Comparison of ENCODE assay signal across 8 cellular contexts in the genomic region with DNA sequence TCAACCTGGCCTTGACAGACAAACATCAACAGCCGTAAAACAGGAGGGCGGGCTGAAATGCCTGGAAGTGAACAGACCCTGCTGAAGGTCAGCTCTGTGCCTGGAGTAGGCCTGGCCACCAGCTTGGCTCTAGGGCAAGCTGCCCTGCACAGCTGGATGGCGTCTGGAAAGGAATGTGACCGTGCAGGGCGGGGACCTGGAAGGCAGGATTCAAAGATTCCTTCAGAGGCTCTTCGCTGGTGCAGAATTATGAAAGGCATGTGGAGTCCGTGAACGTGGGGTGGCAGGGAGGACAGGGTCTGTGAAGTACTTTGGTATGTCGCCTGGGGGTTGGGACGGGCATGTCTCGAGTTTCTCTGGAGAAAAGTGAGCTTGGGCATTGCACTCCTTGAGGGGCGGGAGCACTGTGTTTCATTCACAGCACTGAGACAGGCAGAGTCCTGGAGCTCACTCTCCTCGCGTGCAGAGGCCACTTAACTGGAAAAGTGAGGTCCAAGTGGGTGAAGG. TPM values are rescaled to one million over a fixed set of nuclear protein-coding genes. Genes with fewer than 3 reads are reported as not detected.
A peak's percentile ranks its signal among the peaks of the same experiment; 100 is the strongest.
DNase-seq lines count a peak whose midpoint lies in the region; ATAC-seq, FAIRE-seq and TF ChIP-seq lines count a peak whose summit lies in the region.

No MANE protein-coding gene starts in this region.

- H3K36me3 ChIP-seq in SK-N-SH (replicated peaks in 1 of 2; ENCODE audit: control insufficient read depth in 1 of 2, insufficient read depth in 2 of 2, low read length in 1 of 2) (peaks cover 16 to 20% of the 10 kb centered on the region in 2 experiments), fibroblast of lung (ENCODE audit: control insufficient read depth, insufficient read depth, low read length) (peaks cover 20% of the 10 kb centered on the region)

- CTCF ChIA-PET in SK-N-SH (lab: Yijun Ruan, JAX) = interaction anchor here (1.2 to 26.7 kb wide), 8 partner anchors 10 to 137 kb away, joined by 3 to 530 read pairs (median 10); partner anchors contain the start of genes ARL2 and CDC42BPG

- no peak overlapping the region for H2AFZ ChIP-seq in SK-N-SH (ENCODE audit: low read depth)
- no peak overlapping the region for H2AFZ ChIP-seq in fibroblast of lung (ENCODE audit: low read length)

- H3F3A ChIP-seq in SK-N-SH (replicated peaks; ENCODE audit: insufficient read depth) = no peaks in the 10 kb centered on the region

- no peaks in the 10 kb centered on the region for H3K9me3 Mint-ChIP-seq in progenitor cell of endocrine pancreas (ENCODE audit: low read depth)

- peak overlapping the region; percentile 86 for H3K27ac Mint-ChIP-seq in progenitor cell of endocrine pancreas

- H3K27ac ChIP-seq in SK-N-SH (ENCODE audit: low read depth in 2 of 2, low read length in 1 of 2) = peak overlapping the region; percentile 38 to 77; a peak in 3 of 4 replicates
- peak overlapping the region; percentile 73 for H3K27ac ChIP-seq in fibroblast of lung (ENCODE audit: insufficient read depth, low read length)

- H3K9me3 ChIP-seq in SK-N-SH (no peaks in the 10 kb centered on the region), fibroblast of lung (ENCODE audit: control insufficient read depth, insufficient read depth, low read depth, low read length) (no peaks in the 10 kb centered on the region)

- DNase-seq in GM12892 (ENCODE audit: insufficient read length) = no peak
- DNase-seq in SK-N-SH = no peak
- peak in 1 of 2 donors; percentile 63 for DNase-seq in fibroblast of lung (ENCODE audit: low read depth in 2 of 2)
- no peak for DNase-seq in progenitor cell of endocrine pancreas (ENCODE audit: low spot score, unreplicated experiment)
- no peak for DNase-seq in NCI-H146 treated with DMSO at 0.1 percent for 48 hours (lab: John Stamatoyannopoulos, UW; ENCODE audit: unreplicated experiment)
- no peak for DNase-seq in NCI-H510A treated with DMSO at 0.1 percent for 48 hours (lab: John Stamatoyannopoulos, UW)

- H3K4me1 ChIP-seq in SK-N-SH (ENCODE audit: control insufficient read depth in 1 of 2, insufficient read depth in 2 of 2, low read depth in 1 of 2, low read length in 1 of 2) = peaks cover 6 to 32% of the 10 kb centered on the region in 2 experiments; a peak in 2 of 4 replicates
- peaks cover 9% of the 10 kb centered on the region for H3K4me1 ChIP-seq in fibroblast of lung (ENCODE audit: control insufficient read depth, extremely low read depth, insufficient read depth, low read length)

- WGBS in SK-N-SH (ENCODE audit: low lambda C conversion rate) = 42% methylated on average over 14 of the region's 14 CpGs

- peaks cover 8% of the 10 kb centered on the region for H3K36me3 Mint-ChIP-seq in progenitor cell of endocrine pancreas (ENCODE audit: insufficient read depth)

- H3K27me3 Mint-ChIP-seq in progenitor cell of endocrine pancreas = no peaks in the 10 kb centered on the region

- peak; percentile 46 for FAIRE-seq in GM12892 (lab: Jason Lieb, UNC)

- no peak for ATAC-seq in GM21367 (IDR thresholded peaks at IDR 0.05; ENCODE audit: unreplicated experiment)
- ATAC-seq in HG03108 (IDR thresholded peaks at IDR 0.05; ENCODE audit: unreplicated experiment) = no peak

- H3K4me1 Mint-ChIP-seq in progenitor cell of endocrine pancreas (ENCODE audit: low read depth) = peaks cover 39% of the 10 kb centered on the region

- H3K4me2 ChIP-seq in SK-N-SH (peak overlapping the region; percentile 92), fibroblast of lung (ENCODE audit: extremely low read depth, insufficient read depth, low read length) (peak overlapping the region; percentile 88)

- TF ChIP-seq EP300 in SK-N-SH (IDR thresholded peaks at IDR 0.05; ENCODE audit: borderline replicate concordance in 1 of 2, low read depth in 1 of 2, low read length in 1 of 2) = no peak

- no peaks in the 10 kb centered on the region for H3K9me2 ChIP-seq in SK-N-SH

- peak overlapping the region; percentile 95 for H3K4me3 Mint-ChIP-seq in progenitor cell of endocrine pancreas (ENCODE audit: low read depth)

- POLR2A ChIA-PET in SK-N-SH (lab: Yijun Ruan, JAX) = no interaction called here

- H3K9ac ChIP-seq in SK-N-SH = peak overlapping the region; percentile 82
- H3K9ac ChIP-seq in fibroblast of lung (ENCODE audit: insufficient read depth, low read length) = peak overlapping the region; percentile 90

- TF ChIP-seq RAD21 in SK-N-SH (IDR thresholded peaks at IDR 0.05; ENCODE audit: low read length) = no peak

- H4K20me1 ChIP-seq in SK-N-SH (ENCODE audit: insufficient read depth) (peaks cover 38% of the 10 kb centered on the region), fibroblast of lung (ENCODE audit: control insufficient read depth, extremely low read depth, insufficient read depth, low read length) (no peaks in the 10 kb centered on the region)

- TF ChIP-seq CTCF in SK-N-SH (IDR thresholded peaks at IDR 0.05) (no peak), fibroblast of lung (conservative IDR thresholded peaks at IDR 0.05 in 1 of 2, IDR thresholded peaks at IDR 0.05 in 1 of 2; ENCODE audit: low read depth in 1 of 2, low read length in 2 of 2) (no peak), progenitor cell of endocrine pancreas (IDR thresholded peaks at IDR 0.05; ENCODE audit: unreplicated experiment) (no peak)

- H3K27me3 ChIP-seq in SK-N-SH (ENCODE audit: insufficient read depth) = no peaks in the 10 kb centered on the region
- no peaks in the 10 kb centered on the region for H3K27me3 ChIP-seq in fibroblast of lung (ENCODE audit: control insufficient read depth, insufficient read depth, low read length)

- peaks cover 64% of the 10 kb centered on the region for H3K79me2 ChIP-seq in SK-N-SH (ENCODE audit: insufficient read depth)
- peaks cover 58% of the 10 kb centered on the region for H3K79me2 ChIP-seq in fibroblast of lung (ENCODE audit: control insufficient read depth, insufficient read depth, low read length)

- peak overlapping the region; percentile 95 to 96 for H3K4me3 ChIP-seq in SK-N-SH (ENCODE audit: low read depth in 2 of 2, low read length in 1 of 2)
- peak overlapping the region; percentile 75 to 99 (median 84) for H3K4me3 ChIP-seq in fibroblast of lung (replicated peaks in 1 of 4; ENCODE audit: control extremely low read depth in 1 of 4, insufficient read depth in 1 of 4, low read depth in 3 of 4, low read length in 4 of 4)

- no peak; the same call in 1 of the 2 replicates for TF ChIP-seq POLR2A in GM12892 (IDR thresholded peaks at IDR 0.05; ENCODE audit: low read depth, low read length)

TF ChIP-seq in SK-N-SH, 30 proteins besides CTCF, POLR2A, EP300 and RAD21 (continues in another document):
- no peak for TF ChIP-seq PBX3 (IDR thresholded peaks at IDR 0.05)

RNA-seq across cellular contexts. Expression of gene EHD1, which starts 1.5 kb away (rescaled TPM):
- polyA plus RNA-seq in GM12892 (2012; ENCODE audit: missing spikeins) = 76.6 TPM
- polyA plus RNA-seq in SK-N-SH (2012; rRNA removed) (57.6 and 93.3 TPM in 2 replicates), fibroblast of lung (240 and 248 TPM in 2 replicates)
- 34.4 and 51.6 TPM in 2 replicates for polyA plus RNA-seq in SK-N-SH (2012; cell fraction: cytosol; rRNA removed)
- polyA plus RNA-seq in SK-N-SH (2012; cell fraction: nucleus; rRNA removed) = 104 and 118 TPM in 2 replicates
- total RNA-seq in fibroblast of lung (40.8 and 71.3 TPM in 2 replicates), progenitor cell of endocrine pancreas (55.0 and 57.2 TPM in 2 replicates)
- polyA plus RNA-seq in fibroblast of lung (2012) = 181 and 192 TPM in 2 replicates
- polyA minus RNA-seq in fibroblast of lung (ENCODE audit: low replicate concordance) = 634 and 716 TPM in 2 replicates

RNA-seq across cellular contexts. Expression of gene CDC42BPG, which starts 32.4 kb away (rescaled TPM):
- 0.15 TPM for polyA plus RNA-seq in GM12892 (2012; ENCODE audit: missing spikeins)
- polyA plus RNA-seq in SK-N-SH (2012; rRNA removed) (0.33 and 0.42 TPM in 2 replicates), fibroblast of lung (0.02 and 0.03 TPM in 2 replicates)
- polyA plus RNA-seq in SK-N-SH (2012; cell fraction: cytosol; rRNA removed) = 0.15 and 0.25 TPM in 2 replicates
- 1.00 and 1.3 TPM in 2 replicates for polyA plus RNA-seq in SK-N-SH (2012; cell fraction: nucleus; rRNA removed)
- total RNA-seq in fibroblast of lung (0.33 and 0.77 TPM in 2 replicates), progenitor cell of endocrine pancreas (20.1 and 21.1 TPM in 2 replicates)
- polyA plus RNA-seq in fibroblast of lung (2012) = 0.13 TPM in 2 replicates
- polyA minus RNA-seq in fibroblast of lung (ENCODE audit: low replicate concordance) = not detected in 2 replicates

RNA-seq across cellular contexts. Expression of gene ATG2A, which starts 40.1 kb away (rescaled TPM):
- 3.2 TPM for polyA plus RNA-seq in GM12892 (2012; ENCODE audit: missing spikeins)
- polyA plus RNA-seq in SK-N-SH (2012; rRNA removed) (6.2 and 7.1 TPM in 2 replicates), fibroblast of lung (3.1 and 5.1 TPM in 2 replicates)
- 1.7 and 3.1 TPM in 2 replicates for polyA plus RNA-seq in SK-N-SH (2012; cell fraction: cytosol; rRNA removed)
- 21.7 and 27.5 TPM in 2 replicates for polyA plus RNA-seq in SK-N-SH (2012; cell fraction: nucleus; rRNA removed)
- total RNA-seq in fibroblast of lung (7.4 and 9.9 TPM in 2 replicates), progenitor cell of endocrine pancreas (33.2 and 35.0 TPM in 2 replicates)
- polyA plus RNA-seq in fibroblast of lung (2012) = 9.5 and 15.8 TPM in 2 replicates
- polyA minus RNA-seq in fibroblast of lung (ENCODE audit: low replicate concordance) = 14.8 and 32.3 TPM in 2 replicates

RNA-seq across cellular contexts. Expression of gene PPP2R5B, which starts 47.6 kb away (rescaled TPM):
- 8.6 TPM for polyA plus RNA-seq in GM12892 (2012; ENCODE audit: missing spikeins)
- polyA plus RNA-seq in SK-N-SH (2012; rRNA removed) (15.1 and 16.7 TPM in 2 replicates), fibroblast of lung (10.9 and 12.4 TPM in 2 replicates)
- 8.2 and 11.7 TPM in 2 replicates for polyA plus RNA-seq in SK-N-SH (2012; cell fraction: cytosol; rRNA removed)
- 40.9 and 48.9 TPM in 2 replicates for polyA plus RNA-seq in SK-N-SH (2012; cell fraction: nucleus; rRNA removed)
- total RNA-seq in fibroblast of lung (6.2 and 12.1 TPM in 2 replicates), progenitor cell of endocrine pancreas (14.1 and 15.9 TPM in 2 replicates)
- polyA plus RNA-seq in fibroblast of lung (2012) = 13.2 and 14.5 TPM in 2 replicates
- 13.4 and 24.2 TPM in 2 replicates for polyA minus RNA-seq in fibroblast of lung (ENCODE audit: low replicate concordance)

RNA-seq across cellular contexts. Expression of gene GPHA2, which starts 58.8 kb away (rescaled TPM):
- not detected for polyA plus RNA-seq in GM12892 (2012; ENCODE audit: missing spikeins)
- polyA plus RNA-seq in SK-N-SH (2012; rRNA removed) = not detected in 2 replicates
- not detected in 2 replicates for polyA plus RNA-seq in SK-N-SH (2012; cell fraction: cytosol; rRNA removed)
- polyA plus RNA-seq in SK-N-SH (2012; cell fraction: nucleus; rRNA removed) = not detected in 2 replicates
- not detected in 2 replicates for total RNA-seq in fibroblast of lung
- not detected in 2 replicates for polyA plus RNA-seq in fibroblast of lung
- not detected in 2 replicates for polyA plus RNA-seq in fibroblast of lung (2012)
- not detected in 2 replicates for polyA minus RNA-seq in fibroblast of lung (ENCODE audit: low replicate concordance)
- 0.41 TPM in 1 of 2 replicates, not detected in the other for total RNA-seq in progenitor cell of endocrine pancreas

Comparison
In these comparisons a context has a peak if more than half of its experiments do, and no peak if none do; other contexts are left out.
1. RNA of gene CDC42BPG, which starts 32.4 kb away (total RNA-seq): 20.1 to 21.1 TPM in progenitor cell of endocrine pancreas; 0.33 to 0.77 TPM in fibroblast of lung; every median in the first group is over 10 times any median in the second.